ENCODE assay signal across 28 cellular contexts in the genomic region with DNA sequence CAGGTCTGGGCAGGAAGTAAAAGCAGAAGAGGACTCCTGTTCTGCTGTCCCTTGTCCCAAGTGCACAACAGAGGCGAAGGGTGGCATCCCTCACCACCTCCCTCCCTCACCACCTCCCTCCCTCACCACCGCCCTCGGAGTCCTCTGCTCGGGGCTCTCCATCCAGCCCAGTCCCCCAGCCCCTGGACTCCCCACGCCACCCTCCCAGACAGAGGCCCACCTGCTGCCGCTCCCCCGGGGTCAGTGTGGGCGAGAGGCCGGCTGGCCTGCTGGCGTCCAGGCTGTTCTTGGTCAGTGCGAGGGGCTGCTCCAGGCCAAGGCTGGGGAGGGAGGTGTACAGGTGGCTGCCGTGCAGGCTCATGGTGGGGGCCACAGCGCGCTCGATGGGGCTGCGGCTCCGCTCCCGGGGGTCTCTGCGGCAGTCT.
DNase-seq lines count a peak whose midpoint lies in the region; ATAC-seq and TF ChIP-seq lines count a peak whose summit lies in the region.
"Had no signal": no experiment of that assay in that cellular context is flagged by ENCODE, and none has a peak within 500 bp of the region (broad histone marks: within the 10 kb centered on the region; RNA-seq: fewer than 3 reads in every experiment).

No MANE protein-coding gene starts in this region.

- peak overlapping the region; percentile 17 for H3K27ac ChIP-seq in endodermal cell (ENCODE audit: low read depth, low read length)
- H3K27ac ChIP-seq: BLaER1 treated with 17β-estradiol and CSF1 and Interleukin-3, amounts not matched to agents 10 nM and 100 nM; KMS-11; neural progenitor cell; prostate gland; WERI-Rb-1 had no signal

- no peak overlapping the region for H3K9ac ChIP-seq in endodermal cell (ENCODE audit: extremely low read depth, low read length, poor library complexity, severe bottlenecking)
- H3K9ac ChIP-seq: KMS-11, neural progenitor cell had no signal

- DNase-seq in D341Med (ENCODE audit: low spot score) (peak; percentile 28), H7 (peak; percentile 61), endodermal cell (no peak), progenitor cell of endocrine pancreas (ENCODE audit: low spot score, unreplicated experiment) (no peak), DMS153 (lab: John Stamatoyannopoulos, UW) (no peak)
- DNase-seq in activated effector memory CD4-positive, alpha-beta T cell treated with Interleukin-2 at 50 U/mL for 16 hours, result no peak
- DNase-seq: activated CD4-positive, alpha-beta T cell treated with anti-CD3 and anti-CD28 coated beads for 48 hours; activated naive CD4-positive, alpha-beta T cell; activated T-cell treated with anti-CD3 and anti-CD28 coated beads, Interleukin-2, amount 50 U/mL, for 1 hour; amniotic stem cell; cortex of kidney; DMS79 treated with DMSO at 0.1 percent for 48 hours; foreskin fibroblast; GF-D8; HCEC 1CT; mesendoderm; NCI-H1436 treated with DMSO at 0.1 percent for 48 hours; NCI-H2107; PC-3; SIG-M5; T-helper 9 cell; WERI-Rb-1 had no signal

- peaks cover 5% of the 10 kb centered on the region for H3K4me1 ChIP-seq in endodermal cell (ENCODE audit: control insufficient read depth, insufficient read depth, low read length)
- H3K4me1 ChIP-seq: prostate gland had no signal

- H3K4me3 Mint-ChIP-seq in endodermal cell (no peak overlapping the region), progenitor cell of endocrine pancreas (ENCODE audit: low read depth) (no peak overlapping the region)
- H3K4me3 Mint-ChIP-seq: neural progenitor cell had no signal

- TF ChIP-seq CTCF in endodermal cell (conservative IDR thresholded peaks at IDR 0.05) (no peak), progenitor cell of endocrine pancreas (IDR thresholded peaks at IDR 0.05; ENCODE audit: unreplicated experiment) (no peak)

- 95 to 97% methylated on average over 5 to 19 of the region's 19 CpGs for WGBS in endodermal cell (ENCODE audit: insufficient coverage in 1 of 2, insufficient read length in 1 of 2), 2 experiments

- H3K4me1 Mint-ChIP-seq in endodermal cell, result peaks cover 2% of the 10 kb centered on the region
- no peaks in the 10 kb centered on the region for H3K4me1 Mint-ChIP-seq in progenitor cell of endocrine pancreas (ENCODE audit: low read depth)

- no peaks in the 10 kb centered on the region for H3K9me3 Mint-ChIP-seq in endodermal cell
- H3K9me3 Mint-ChIP-seq in progenitor cell of endocrine pancreas (ENCODE audit: low read depth), result no peaks in the 10 kb centered on the region
- H3K9me3 Mint-ChIP-seq: neural progenitor cell had no signal

- no peaks in the 10 kb centered on the region for H3K9me3 ChIP-seq in endodermal cell (ENCODE audit: control insufficient read depth, low read length)
- H3K9me3 ChIP-seq: BLaER1 treated with 17β-estradiol and CSF1 and Interleukin-3, amounts not matched to agents 10 nM and 100 nM; prostate gland had no signal

- no peak overlapping the region for H3K4me3 ChIP-seq in H7 (ENCODE audit: insufficient read depth, low read depth, low read length)
- no peak overlapping the region for H3K4me3 ChIP-seq in endodermal cell (ENCODE audit: low read length)
- H3K4me3 ChIP-seq: BLaER1 treated with 17β-estradiol and CSF1 and Interleukin-3, amounts not matched to agents 10 nM and 100 nM; neural progenitor cell; prostate gland had no signal

- H3K27me3 ChIP-seq in H7 (ENCODE audit: control insufficient read depth, insufficient read depth, low read length) (no peaks in the 10 kb centered on the region), endodermal cell (ENCODE audit: control insufficient read depth, insufficient read depth, low read length, poor library complexity, severe bottlenecking) (no peaks in the 10 kb centered on the region)
- H3K27me3 ChIP-seq: BLaER1 treated with 17β-estradiol and CSF1 and Interleukin-3, amounts not matched to agents 10 nM and 100 nM; neural progenitor cell had no signal

- ATAC-seq in GM21825 (IDR thresholded peaks at IDR 0.05; ENCODE audit: unreplicated experiment), result no peak
- ATAC-seq: esophagus mucosa, PC-3 had no signal

- H3K27ac Mint-ChIP-seq in endodermal cell, result no peak overlapping the region
- H3K27ac Mint-ChIP-seq in progenitor cell of endocrine pancreas, result peak overlapping the region; percentile 29

- peaks cover 2% of the 10 kb centered on the region for H3K36me3 ChIP-seq in H7 (replicated peaks; ENCODE audit: control insufficient read depth, insufficient read depth, low read length)
- H3K36me3 ChIP-seq in endodermal cell (ENCODE audit: control insufficient read depth, insufficient read depth, low read length), result peaks cover 27% of the 10 kb centered on the region
- H3K36me3 ChIP-seq: neural progenitor cell, prostate gland had no signal

- H3K36me3 Mint-ChIP-seq in endodermal cell (ENCODE audit: low read depth) (peaks cover 32% of the 10 kb centered on the region), progenitor cell of endocrine pancreas (ENCODE audit: insufficient read depth) (peaks cover 15% of the 10 kb centered on the region)

- H3K27me3 Mint-ChIP-seq in endodermal cell (ENCODE audit: insufficient read depth), result no peaks in the 10 kb centered on the region
- no peaks in the 10 kb centered on the region for H3K27me3 Mint-ChIP-seq in progenitor cell of endocrine pancreas

Comparison
In these comparisons a context has a peak if more than half of its experiments do, and no peak if none do; other contexts are left out.
1. DNase-seq: peak in D341Med (single experiment) and H7 (single experiment); none in endodermal cell (single experiment), progenitor cell of endocrine pancreas (single experiment), activated effector memory CD4-positive, alpha-beta T cell treated with Interleukin-2 at 50 U/mL for 16 hours (single experiment) and DMS153 (single experiment).